8 cellular contexts compared by ENCODE assay signal in the genomic region with DNA sequence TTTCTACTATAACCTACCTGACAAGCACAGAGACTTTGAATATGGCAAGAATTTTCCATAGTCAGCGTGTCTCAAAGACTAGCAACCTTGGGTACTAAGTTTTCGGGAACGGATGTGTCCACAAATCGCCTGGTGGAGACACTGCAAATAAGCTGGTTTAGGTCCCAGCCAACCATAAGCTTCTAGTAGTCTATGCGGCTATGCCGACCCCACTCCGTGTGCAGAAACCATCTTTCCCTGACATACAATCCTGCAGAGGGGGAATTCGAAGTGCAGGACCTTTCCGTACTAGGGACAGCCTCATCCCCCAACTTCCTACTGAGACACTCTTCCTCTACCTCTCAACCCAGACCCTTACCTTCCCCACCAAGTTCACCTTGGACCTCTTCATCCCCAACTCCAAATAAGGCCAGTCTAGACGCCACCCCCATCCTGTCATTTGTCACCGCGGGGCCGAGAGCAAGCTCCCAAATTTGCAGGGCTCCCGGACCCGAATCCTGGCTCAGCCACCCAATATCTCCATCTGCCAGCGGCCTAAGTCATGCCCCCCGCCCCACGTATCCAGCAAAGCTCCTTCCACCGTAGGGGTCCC. TPM values are rescaled to one million over a fixed set of nuclear protein-coding genes. Genes with fewer than 3 reads are reported as not detected.
DNase-seq lines count a peak whose midpoint lies in the region; ATAC-seq and TF ChIP-seq lines count a peak whose summit lies in the region.

No MANE protein-coding gene starts in this region.

- H3K9me3 ChIP-seq in ectodermal cell (ENCODE audit: control insufficient read depth, low read length) (no peaks in the 10 kb centered on the region), mesodermal cell (ENCODE audit: control insufficient read depth, low read length) (peaks cover 6% of the 10 kb centered on the region), thyroid gland (no peaks in the 10 kb centered on the region)

- intact Hi-C loops in thyroid gland (cut with DNase I), result no loop called here

- CTCF ChIA-PET in T-cell (lab: Charles Lee), result interaction anchor here in 1 of 2 donors (1.9 kb wide), 1 partner anchor 467 kb away, joined by 5 read pairs; no protein-coding TSS in a partner anchor

- no peaks in the 10 kb centered on the region for H3K36me3 Mint-ChIP-seq in T-cell

- H3K4me1 ChIP-seq in ectodermal cell (ENCODE audit: control insufficient read depth, insufficient read depth, low read length) (peaks cover 8% of the 10 kb centered on the region), mesodermal cell (ENCODE audit: control insufficient read depth, insufficient read depth, low read length, poor library complexity, severe bottlenecking) (peaks cover 7% of the 10 kb centered on the region), thyroid gland (peaks cover 19 to 31% of the 10 kb centered on the region in 2 donors)

- peaks cover 52 to 67% (median 55%) of the 10 kb centered on the region in 3 donors for H3K4me1 Mint-ChIP-seq in T-cell

- H3K36me3 ChIP-seq in ectodermal cell (ENCODE audit: control insufficient read depth, insufficient read depth, low read length) (no peaks in the 10 kb centered on the region), mesodermal cell (ENCODE audit: control insufficient read depth, insufficient read depth, low read length) (no peaks in the 10 kb centered on the region), thyroid gland (no peaks in the 10 kb centered on the region)

- H3K27ac ChIP-seq in ectodermal cell (ENCODE audit: insufficient read depth, low read depth, low read length, poor library complexity, severe bottlenecking) (no peak overlapping the region), mesodermal cell (ENCODE audit: low read depth, low read length, severe bottlenecking) (peak overlapping the region; percentile 80), thyroid gland (peak overlapping the region; percentile 87 to 92 (median 90))

- no peaks in the 10 kb centered on the region for H3K27me3 Mint-ChIP-seq in T-cell

- in situ Hi-C loops in ACHN (cut with HindIII; ENCODE audit: low pct_ligation_motif_present, low pct_unique_long_range_greater_than_20kb, low sequenced_read_pairs), result no loop called here

- no peaks in the 10 kb centered on the region for H3K9me3 Mint-ChIP-seq in T-cell

- TF ChIP-seq POLR2A in thyroid gland (IDR thresholded peaks at IDR 0.05), result no peak

- DNase-seq in ACHN, result peak; percentile 17
- peak in 9 of 34 experiments; percentile 1 to 14 (median 4) for DNase-seq in T-cell
- peak; percentile 20 to 37 for DNase-seq in thyroid gland
- no peak for DNase-seq in GDM1 (lab: John Stamatoyannopoulos, UW)

- no peaks in the 10 kb centered on the region for H3K27me3 ChIP-seq in ectodermal cell (ENCODE audit: control insufficient read depth, insufficient read depth, low read length, poor library complexity, severe bottlenecking)
- H3K27me3 ChIP-seq in thyroid gland, result no peaks in the 10 kb centered on the region

- POLR2A ChIA-PET in T-cell (lab: Charles Lee), result interaction anchor here (0.6 kb wide), 2 partner anchors 227 to 1137 kb away, joined by 3 to 4 read pairs; no protein-coding TSS in a partner anchor

- H3K4me3 Mint-ChIP-seq in T-cell, result peak overlapping the region; percentile 89 to 100 (median 94)

- peak overlapping the region; percentile 73 to 99 for H3K27ac Mint-ChIP-seq in T-cell

- H3K4me3 ChIP-seq in ectodermal cell (ENCODE audit: insufficient read depth, low read depth, low read length), result peak overlapping the region; percentile 89
- H3K4me3 ChIP-seq in mesodermal cell (ENCODE audit: extremely low read depth, insufficient read depth, low read length, poor library complexity, severe bottlenecking), result peak overlapping the region; percentile 99
- H3K4me3 ChIP-seq in thyroid gland (replicated peaks in 1 of 3), result peak overlapping the region; percentile 79 to 92 (median 91)

- 11% methylated on average over 19 of the region's 19 CpGs for WGBS in ectodermal cell, 2 experiments
- WGBS in mesodermal cell (ENCODE audit: insufficient coverage in 2 of 2), 2 experiments, result 9 to 12% methylated on average over 16 to 17 of the region's 19 CpGs
- 2 to 5% methylated on average over 19 of the region's 19 CpGs for WGBS in thyroid gland, 2 donors

- TF ChIP-seq CTCF in thyroid gland (IDR thresholded peaks at IDR 0.05), result no peak

- ATAC-seq in GM18858 (IDR thresholded peaks at IDR 0.05; ENCODE audit: unreplicated experiment), result peak; percentile 13
- ATAC-seq in HG03064 (IDR thresholded peaks at IDR 0.05; ENCODE audit: low read depth, unreplicated experiment), result peak; percentile 37
- peak; percentile 16 to 27 (median 20) for ATAC-seq in T-cell (replicated peaks in 1 of 4)

RNA-seq across cellular contexts. Expression of a gene that starts 0.5 kb away (rescaled TPM):
- 10 to 100 TPM; 38.9 to 49.3 (median 46.9) TPM for total RNA-seq in T-cell
- polyA plus RNA-seq in ectodermal cell (2013, experiment 1 of 4), result 51.0 TPM
- 46.7 TPM for polyA plus RNA-seq in ectodermal cell (2013, experiment 2 of 4)
- 42.0 TPM for polyA plus RNA-seq in ectodermal cell (2013, experiment 3 of 4)
- 46.3 TPM for polyA plus RNA-seq in ectodermal cell (2013, experiment 4 of 4)
- 68.4 TPM for polyA plus RNA-seq in mesodermal cell (2013, experiment 1 of 2)
- 63.9 TPM for polyA plus RNA-seq in mesodermal cell (2013, experiment 2 of 2)
- total RNA-seq in thyroid gland, result 100 to 1,000 TPM; 109 to 169 (median 139) TPM

RNA-seq across cellular contexts. Expression of a gene that starts 57.8 kb away (rescaled TPM):
- total RNA-seq in T-cell (1 to 10 TPM in 3 of 5 donors, under 1 TPM in 2; 0.44 to 2.0 (median 1.2) TPM), thyroid gland (1 to 10 TPM; 3.2 to 9.3 (median 6.3) TPM)
- 1.6 TPM for polyA plus RNA-seq in ectodermal cell (2013, experiment 1 of 4)
- 0.98 TPM for polyA plus RNA-seq in ectodermal cell (2013, experiment 2 of 4)
- 0.80 TPM for polyA plus RNA-seq in ectodermal cell (2013, experiment 3 of 4)
- polyA plus RNA-seq in ectodermal cell (2013, experiment 4 of 4), result 1.8 TPM
- polyA plus RNA-seq in mesodermal cell (2013, experiment 1 of 2), result 0.29 TPM
- 0.40 TPM for polyA plus RNA-seq in mesodermal cell (2013, experiment 2 of 2)
